ENCODE assay signal across 34 cellular contexts in the genomic region with DNA sequence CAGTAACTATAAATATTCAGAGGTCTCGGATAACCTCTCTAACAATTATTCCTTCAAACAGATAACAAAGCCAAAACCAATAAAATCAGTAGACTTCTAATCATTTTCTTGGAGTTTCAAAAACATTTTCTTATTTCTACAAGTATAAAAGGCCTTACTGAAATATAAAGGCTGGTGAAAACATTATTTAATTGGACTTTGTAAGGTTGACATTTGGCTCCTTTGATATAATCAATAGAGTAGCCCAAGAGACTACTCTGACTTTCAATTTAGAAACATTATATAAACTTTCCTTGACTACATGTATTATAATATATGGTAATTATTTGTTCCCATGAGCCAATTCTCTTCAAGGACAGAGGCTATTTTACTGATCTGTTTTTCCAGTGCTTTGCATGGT.
"Had no signal": no experiment of that assay in that cellular context is flagged by ENCODE, and none has a peak within 500 bp of the region (broad histone marks: within the 10 kb centered on the region; RNA-seq: fewer than 3 reads in every experiment).

No MANE protein-coding gene starts in this region.

- DNase-seq: Karpas-422, Kasumi-1, MG63, MM.1S, MV-4-11, NCI-H1048, NCI-H1092, NCI-H1092 treated with DMSO at 0.1 percent for 48 hours, NCI-H1105, NCI-H1105 treated with DMSO at 0.1 percent for 48 hours, NCI-H1417, NCI-H1417 treated with DMSO at 0.1 percent for 48 hours, NCI-H1436, NCI-H1436 treated with DMSO at 0.1 percent for 48 hours, NCI-H146, NCI-H1694, NCI-H1694 treated with DMSO at 0.1 percent for 48 hours, NCI-H187, NCI-H187 treated with DMSO at 0.1 percent for 48 hours, NCI-H1930, NCI-H2029, NCI-H2029 treated with DMSO at 0.1 percent for 48 hours, NCI-H2081, NCI-H2081 treated with DMSO at 0.1 percent for 48 hours, NCI-H2107, NCI-H2171, NCI-H2171 treated with DMSO at 0.1 percent for 48 hours, NCI-H2227 treated with DMSO at 0.1 percent for 48 hours, NCI-H226, NCI-H345, NCI-H446, NCI-H446 treated with DMSO at 0.1 percent for 48 hours, NCI-H510A, NCI-H510A treated with DMSO at 0.1 percent for 48 hours had no signal

- H3K27me3 ChIP-seq: MG63 had no signal

- H3K4me3 ChIP-seq: MG63 had no signal

- H3K36me3 ChIP-seq: MG63 had no signal
